ENCODE assay signal across 10 cellular contexts in the genomic region with DNA sequence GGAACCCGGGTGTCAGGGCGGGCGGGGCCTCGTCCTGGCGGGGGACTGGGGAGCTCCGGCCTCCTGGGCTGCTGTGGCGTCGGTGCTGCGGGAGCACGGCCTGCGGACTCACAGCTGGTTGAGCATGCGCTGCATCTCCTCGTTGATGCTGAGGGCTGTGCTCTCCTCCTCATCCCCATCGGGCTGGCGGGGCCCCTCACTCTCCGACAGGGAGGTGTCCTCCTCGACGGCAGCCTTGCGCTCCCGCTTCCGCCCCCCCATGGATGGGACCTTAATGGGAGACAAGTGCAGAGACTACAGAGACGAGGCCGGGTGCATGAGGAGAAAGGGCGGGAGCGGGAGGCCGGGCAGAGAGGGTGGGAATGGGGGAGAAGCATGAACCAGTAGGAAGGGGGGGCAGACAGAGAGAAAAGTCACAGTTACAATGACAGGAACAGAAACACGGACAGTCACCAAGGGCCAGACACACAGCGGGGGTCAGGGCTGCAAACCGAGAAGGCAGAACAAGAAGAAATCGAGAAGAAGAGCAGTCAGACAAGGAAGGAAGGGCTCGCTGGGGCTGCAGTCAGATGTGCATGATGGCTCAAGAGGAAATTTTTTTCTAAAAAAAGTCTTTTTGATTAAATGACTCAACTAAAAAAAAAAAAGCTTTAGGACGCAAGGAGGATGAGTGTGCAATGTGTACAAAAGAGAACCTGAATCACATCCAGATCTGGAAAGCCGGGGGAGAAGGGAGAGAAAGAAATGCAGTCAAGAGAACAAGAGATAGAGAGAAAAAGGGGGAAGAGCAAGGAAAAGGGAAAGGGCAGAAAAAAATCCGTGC. TPM values are rescaled to one million over a fixed set of nuclear protein-coding genes. Genes with fewer than 3 reads are reported as not detected.
DNase-seq lines count a peak whose midpoint lies in the region; ATAC-seq and TF ChIP-seq lines count a peak whose summit lies in the region.
"Had no signal": no experiment of that assay in that cellular context is flagged by ENCODE, and none has a peak within 500 bp of the region (broad histone marks: within the 10 kb centered on the region; RNA-seq: fewer than 3 reads in every experiment).

No MANE protein-coding gene starts in this region.

- H3K9ac ChIP-seq in BLaER1 treated with 17β-estradiol and CSF1 and Interleukin-3, amounts not matched to agents 10 nM and 100 nM: peak overlapping the region; percentile 64 to 87 (median 76)

- intact Hi-C loops in esophagus squamous epithelium (cut with DNase I): no loop called here
- intact Hi-C loops in psoas muscle (cut with DNase I): no loop called here

- TF ChIP-seq CTCF in esophagus squamous epithelium (IDR thresholded peaks at IDR 0.05) (no peak), psoas muscle (IDR thresholded peaks at IDR 0.05) (no peak)

- peak overlapping the region; percentile 72 to 100 (median 99) for H3K4me2 ChIP-seq in BLaER1 treated with 17β-estradiol and CSF1 and Interleukin-3, amounts not matched to agents 10 nM and 100 nM

- 59 to 73% methylated on average over 10 to 18 of the region's 34 CpGs for WGBS in esophagus squamous epithelium, 2 donors
- 82 to 85% (median 83%) methylated on average over 34 of the region's 34 CpGs for WGBS in psoas muscle, 3 donors

- peaks cover 64 to 83% (median 68%) of the 10 kb centered on the region in 10 experiments for H3K4me1 ChIP-seq in BLaER1 treated with 17β-estradiol and CSF1 and Interleukin-3, amounts not matched to agents 10 nM and 100 nM
- H3K4me1 ChIP-seq in SJSA1 (replicated peaks): peaks cover 65% of the 10 kb centered on the region
- H3K4me1 ChIP-seq in esophagus squamous epithelium: peaks cover 38 to 61% (median 40%) of the 10 kb centered on the region in 3 donors
- H3K4me1 ChIP-seq in psoas muscle: peaks cover 36% of the 10 kb centered on the region

- DNase-seq in SJSA1 (ENCODE audit: low read depth in 1 of 2, low spot score in 2 of 2) (peak in 1 of 2 experiments; percentile 63), esophagus squamous epithelium (lab: John Stamatoyannopoulos, UW) (no peak), psoas muscle (peak in 1 of 2 donors; percentile 29), NCI-H2081 treated with DMSO at 0.1 percent for 48 hours (lab: John Stamatoyannopoulos, UW) (no peak), NCI-H2081 (lab: John Stamatoyannopoulos, UW) (no peak), NCI-H526 (lab: John Stamatoyannopoulos, UW) (no peak), NCI-H510A (lab: John Stamatoyannopoulos, UW) (no peak)
- DNase-seq: activated T-cell treated with anti-CD3 and anti-CD28 coated beads for 4 hours, small intestine had no signal

- H3K9me3 ChIP-seq in BLaER1 treated with 17β-estradiol and CSF1 and Interleukin-3, amounts not matched to agents 10 nM and 100 nM (replicated peaks in 1 of 11): no peaks in the 10 kb centered on the region
- H3K9me3 ChIP-seq in SJSA1 (replicated peaks) (no peaks in the 10 kb centered on the region), esophagus squamous epithelium (no peaks in the 10 kb centered on the region), psoas muscle (no peaks in the 10 kb centered on the region)

- H3K27me3 ChIP-seq in BLaER1 treated with 17β-estradiol and CSF1 and Interleukin-3, amounts not matched to agents 10 nM and 100 nM: no peaks in the 10 kb centered on the region
- no peaks in the 10 kb centered on the region for H3K27me3 ChIP-seq in SJSA1 (replicated peaks)
- H3K27me3 ChIP-seq in esophagus squamous epithelium: no peaks in the 10 kb centered on the region
- no peaks in the 10 kb centered on the region for H3K27me3 ChIP-seq in psoas muscle (ENCODE audit: insufficient read depth in 3 of 3, low read length in 2 of 3)

- TF ChIP-seq POLR2A in esophagus squamous epithelium (IDR thresholded peaks at IDR 0.05): no peak

- peak overlapping the region in 9 of 10 experiments; percentile 3 to 99 (median 42); a peak in 15 of 20 replicates for H3K4me3 ChIP-seq in BLaER1 treated with 17β-estradiol and CSF1 and Interleukin-3, amounts not matched to agents 10 nM and 100 nM
- H3K4me3 ChIP-seq in SJSA1 (no peak overlapping the region), esophagus squamous epithelium (no peak overlapping the region), psoas muscle (no peak overlapping the region)

- peaks cover 51 to 76% (median 64%) of the 10 kb centered on the region in 11 experiments for H3K36me3 ChIP-seq in BLaER1 treated with 17β-estradiol and CSF1 and Interleukin-3, amounts not matched to agents 10 nM and 100 nM
- H3K36me3 ChIP-seq in SJSA1: peaks cover 74% of the 10 kb centered on the region
- H3K36me3 ChIP-seq in esophagus squamous epithelium: peaks cover 0 to 65% (median 3%) of the 10 kb centered on the region in 3 donors
- H3K36me3 ChIP-seq in psoas muscle (ENCODE audit: insufficient read depth in 1 of 2, low read depth in 1 of 2): peaks cover 0 to 66% of the 10 kb centered on the region in 2 donors

- peaks cover 10 to 45% (median 24%) of the 10 kb centered on the region in 11 experiments; a peak in 19 of 22 replicates for H4K20me1 ChIP-seq in BLaER1 treated with 17β-estradiol and CSF1 and Interleukin-3, amounts not matched to agents 10 nM and 100 nM

- peak overlapping the region; percentile 30 to 86 (median 80); a peak in 21 of 22 replicates for H3K27ac ChIP-seq in BLaER1 treated with 17β-estradiol and CSF1 and Interleukin-3, amounts not matched to agents 10 nM and 100 nM
- H3K27ac ChIP-seq in SJSA1 (peak overlapping the region; percentile 49), esophagus squamous epithelium (peak overlapping the region in 3 of 4 donors; percentile 9 to 93 (median 82)), psoas muscle (peak overlapping the region; percentile 100)

- ATAC-seq in psoas muscle: no peak

RNA-seq across cellular contexts. Expression of gene IFFO1, which starts 7.1 kb away (rescaled TPM):
- 12.1 and 14.9 TPM in 2 replicates for total RNA-seq in SJSA1 (2014; rRNA removed; shearing (Covaris generic))
- 1 to 10 TPM in 3 of 4 donors, under 1 TPM in 1; 0.76 to 7.4 (median 2.7) TPM for total RNA-seq in esophagus squamous epithelium
- total RNA-seq in psoas muscle: 10 to 100 TPM; 12.6 to 26.3 (median 18.0) TPM
- polyA plus RNA-seq in psoas muscle: 1 to 10 TPM; 6.7 to 8.9 (median 8.3) TPM

RNA-seq across cellular contexts. Expression of gene GAPDH, which starts 14.4 kb away (rescaled TPM):
- 5,440 and 7,155 TPM in 2 replicates for total RNA-seq in SJSA1 (2014; rRNA removed; shearing (Covaris generic))
- total RNA-seq in esophagus squamous epithelium (1,000 to 10,000 TPM; 2,526 to 4,151 (median 3,597) TPM), psoas muscle (over 10,000 TPM in 2 of 4 donors, 1,000 to 10,000 TPM in 2; 7,136 to 10,782 (median 8,991) TPM)
- polyA plus RNA-seq in psoas muscle: over 10,000 TPM in 2 of 3 donors, 1,000 to 10,000 TPM in 1; 9,788 to 18,891 (median 16,487) TPM

RNA-seq across cellular contexts. Expression of gene NOP2, which starts 19.3 kb away (rescaled TPM):
- total RNA-seq in SJSA1 (2014; rRNA removed; shearing (Covaris generic)): 48.3 and 76.6 TPM in 2 replicates
- total RNA-seq in esophagus squamous epithelium (10 to 100 TPM; 36.0 to 51.9 (median 48.2) TPM), psoas muscle (10 to 100 TPM; 29.8 to 62.2 (median 52.9) TPM)
- 10 to 100 TPM; 44.1 to 67.0 (median 66.4) TPM for polyA plus RNA-seq in psoas muscle

RNA-seq across cellular contexts. Expression of gene NCAPD2, which starts 54.9 kb away (rescaled TPM):
- 84.0 and 131 TPM in 2 replicates for total RNA-seq in SJSA1 (2014; rRNA removed; shearing (Covaris generic))
- total RNA-seq in esophagus squamous epithelium (10 to 100 TPM; 25.6 to 73.2 (median 55.9) TPM), psoas muscle (10 to 100 TPM; 10.1 to 13.4 (median 11.2) TPM)
- 1 to 10 TPM; 3.9 to 9.5 (median 5.9) TPM for polyA plus RNA-seq in psoas muscle

RNA-seq across cellular contexts. Expression of gene MRPL51, which starts 55.7 kb away (rescaled TPM):
- total RNA-seq in SJSA1 (2014; rRNA removed; shearing (Covaris generic)): 213 and 264 TPM in 2 replicates
- total RNA-seq in esophagus squamous epithelium (10 to 100 TPM; 36.3 to 95.5 (median 72.6) TPM), psoas muscle (100 to 1,000 TPM; 202 to 250 (median 227) TPM)
- polyA plus RNA-seq in psoas muscle: 100 to 1,000 TPM; 153 to 217 (median 180) TPM

Comparison
In these comparisons a context has a peak if more than half of its experiments do, and no peak if none do; other contexts are left out.
1. H3K27ac ChIP-seq: peak in every context shown above with its lines; median percentile 100 in psoas muscle; 82 in esophagus squamous epithelium; 80 in BLaER1 treated with 17β-estradiol and CSF1 and Interleukin-3, amounts not matched to agents 10 nM and 100 nM; 49 in SJSA1.
2. H3K4me3 ChIP-seq: peak in BLaER1 treated with 17β-estradiol and CSF1 and Interleukin-3, amounts not matched to agents 10 nM and 100 nM (9 of 10); none in SJSA1 (single experiment), esophagus squamous epithelium (0 of 4) and psoas muscle (single experiment).